8 cellular contexts compared by ENCODE assay signal in the genomic region with DNA sequence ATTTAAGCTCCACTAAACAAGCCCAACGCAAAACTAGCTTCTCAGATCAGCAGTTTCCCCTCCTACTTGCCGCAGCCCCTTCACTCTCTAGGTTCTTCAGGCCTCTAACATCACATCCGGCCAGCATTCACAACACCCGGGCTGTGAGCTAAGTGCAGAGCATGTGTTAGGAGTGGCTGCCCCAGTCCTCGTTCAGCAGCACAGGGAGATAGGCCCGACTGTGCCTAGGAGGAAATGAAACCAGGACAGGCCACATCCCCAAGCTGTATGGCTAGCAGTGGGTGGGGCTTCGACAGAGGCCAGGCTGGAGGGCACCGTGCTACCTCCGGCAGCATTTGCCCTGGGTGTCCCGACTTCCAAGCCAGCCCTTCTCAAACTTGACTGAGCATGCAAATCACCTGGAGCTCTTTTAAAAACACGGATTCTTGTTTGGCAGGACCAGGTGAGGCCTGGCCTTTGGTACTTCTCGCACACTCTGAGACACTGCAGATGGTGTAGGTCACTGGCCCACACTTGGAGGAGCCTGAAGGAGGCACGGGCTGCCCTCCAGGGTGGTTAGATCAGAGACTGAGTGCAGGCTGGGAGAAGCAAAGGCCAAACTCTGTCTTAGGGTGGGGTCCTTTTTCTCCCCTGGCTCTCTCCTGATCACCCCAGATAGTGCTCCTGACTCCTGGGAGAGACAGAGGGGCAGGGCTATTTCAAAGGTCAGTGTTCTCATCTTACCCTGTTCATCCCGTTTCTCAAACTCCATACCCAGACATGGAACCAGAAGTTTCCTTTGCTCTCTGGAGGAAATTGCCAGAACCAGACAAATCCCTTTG.
DNase-seq lines count a peak whose midpoint lies in the region; ATAC-seq and TF ChIP-seq lines count a peak whose summit lies in the region.

No MANE protein-coding gene starts in this region.

- H3K9me3 ChIP-seq in heart left ventricle, result no peaks in the 10 kb centered on the region
- no peaks in the 10 kb centered on the region for H3K9me3 ChIP-seq in tibial nerve

- DNase-seq in GM06990 (ENCODE audit: extremely low read depth, insufficient read length), result peak; percentile 73
- peak; percentile 41 to 73 (median 55) for DNase-seq in heart left ventricle
- peak in 1 of 2 donors; percentile 40 for DNase-seq in tibial nerve (ENCODE audit: low spot score in 2 of 2)
- no peak for DNase-seq in NCI-H1092 (lab: John Stamatoyannopoulos, UW)
- DNase-seq in middle frontal gyrus (ENCODE audit: extremely low spot score, low spot score), result no peak
- DNase-seq in NCI-H446 treated with DMSO at 0.1 percent for 48 hours (lab: John Stamatoyannopoulos, UW), result no peak

- no peaks in the 10 kb centered on the region for H3K27me3 ChIP-seq in GM06990 (replicated peaks; ENCODE audit: control insufficient read depth, insufficient read depth, low read length)
- no peaks in the 10 kb centered on the region for H3K27me3 ChIP-seq in heart left ventricle
- no peaks in the 10 kb centered on the region for H3K27me3 ChIP-seq in tibial nerve

- H3K27ac ChIP-seq in heart left ventricle, result peak overlapping the region in 2 of 12 donors; percentile 15 to 37
- H3K27ac ChIP-seq in tibial nerve, result peak overlapping the region in 3 of 4 donors; percentile 10 to 74 (median 20)

- ATAC-seq in GM21526 (IDR thresholded peaks at IDR 0.05; ENCODE audit: low FRiP score, unreplicated experiment) (peak; percentile 96), HG03565 (IDR thresholded peaks at IDR 0.05; ENCODE audit: unreplicated experiment) (peak; percentile 96), heart left ventricle (peak; percentile 40 to 89 (median 84))

- no peak for TF ChIP-seq CTCF in GM06990 (IDR thresholded peaks at IDR 0.05; ENCODE audit: insufficient read depth, low read length, poor library complexity, severe bottlenecking)
- no peak for TF ChIP-seq CTCF in heart left ventricle (IDR thresholded peaks at IDR 0.05)
- TF ChIP-seq CTCF in tibial nerve (IDR thresholded peaks at IDR 0.05), result no peak

- WGBS in heart left ventricle, 4 donors, result 56 to 68% (median 61%) methylated on average over 11 to 14 of the region's 14 CpGs
- 46 to 52% methylated on average over 10 to 12 of the region's 14 CpGs for WGBS in tibial nerve, 2 donors

- TF ChIP-seq EP300 in tibial nerve (IDR thresholded peaks at IDR 0.05), result no peak

- no peaks in the 10 kb centered on the region for H3K36me3 ChIP-seq in GM06990 (ENCODE audit: control insufficient read depth, insufficient read depth, low read length)
- no peaks in the 10 kb centered on the region for H3K36me3 ChIP-seq in heart left ventricle
- H3K36me3 ChIP-seq in tibial nerve, result no peaks in the 10 kb centered on the region

- H3K4me1 ChIP-seq in heart left ventricle (peaks cover 0 to 25% (median 4%) of the 10 kb centered on the region in 12 donors), tibial nerve (peaks cover 0 to 56% (median 9%) of the 10 kb centered on the region in 4 donors)

- TF ChIP-seq POLR2A in heart left ventricle (IDR thresholded peaks at IDR 0.05) (no peak), tibial nerve (IDR thresholded peaks at IDR 0.05) (no peak)

- intact Hi-C loops in heart left ventricle (cut with DNase I), result no loop called here

- H3K4me3 ChIP-seq in GM06990 (replicated peaks; ENCODE audit: low read depth, low read length) (no peak overlapping the region), heart left ventricle (no peak overlapping the region), tibial nerve (no peak overlapping the region)

Comparison
In these comparisons a context has a peak if more than half of its experiments do, and no peak if none do; other contexts are left out.
1. DNase-seq: peak in GM06990 (single experiment) and heart left ventricle (5 of 5); none in NCI-H1092 (single experiment), middle frontal gyrus (single experiment) and NCI-H446 treated with DMSO at 0.1 percent for 48 hours (single experiment).
2. Peak in every context shown above with its lines, with median percentiles within 50 percentile points of each other: ATAC-seq.